In genomic region chr17:28232966-28233870, GRCh38 we compare ENCODE assay signal across 8 cellular contexts.
DNase-seq lines count a peak whose midpoint lies in the region; ATAC-seq and TF ChIP-seq lines count a peak whose summit lies in the region.
"Not testable (repeated sequence)": the region's sequence is repeated elsewhere in the genome, so short reads cannot be mapped to it uniquely, and the experiment has no call there.

No MANE protein-coding gene starts in this region.

- in situ Hi-C loops in transverse colon (cut with MboI; ENCODE audit: low pct_ligation_motif_present in 1 of 4, low pct_unique_long_range_greater_than_20kb in 1 of 4, low sequenced_read_pairs in 3 of 4): loop anchor here in 3 of 4 donors (25.0 kb wide), 2 partner anchors 196 to 446 kb away; partner anchors contain the start of gene NLK (in 1 of the 3)

- H3K4me3 Mint-ChIP-seq in WTC11, neural crest cell: not testable (repeated sequence)

- peak overlapping the region; percentile 20 for H3K27ac ChIP-seq in duodenal mucosa (ENCODE audit: low read depth, low read length)
- not testable (repeated sequence) for H3K27ac ChIP-seq in right atrium auricular region
- peak overlapping the region; percentile 46 to 69 (median 67) for H3K27ac ChIP-seq in transverse colon

- WGBS in transverse colon (ENCODE audit: low coverage in 1 of 2), 2 donors: 41% methylated on average over 21 of the region's 21 CpGs; no CpG with 5 or more reads in 1 of the 2 donors

- intact Hi-C loops in transverse colon (cut with DNase I; ENCODE audit: low total_unique reads): not testable (repeated sequence)

- not testable (repeated sequence) for H3K9me3 ChIP-seq in duodenal mucosa (ENCODE audit: control insufficient read depth in 1 of 2, low read length in 2 of 2); right atrium auricular region; transverse colon

- CTCF ChIA-PET in WTC11 (lab: Charles Lee): interaction anchor here (0.6 to 5.0 kb wide), 14 partner anchors 12 to 339 kb away, joined by 3 to 32 read pairs (median 4); no protein-coding TSS in a partner anchor

- peaks cover 3 to 11% of the 10 kb centered on the region in 2 donors for H3K27me3 ChIP-seq in duodenal mucosa (ENCODE audit: control insufficient read depth in 1 of 2, insufficient read depth in 2 of 2, low read length in 2 of 2)
- H3K27me3 ChIP-seq in right atrium auricular region: peaks cover 0 to 13% of the 10 kb centered on the region in 2 donors
- peaks cover 12% of the 10 kb centered on the region for H3K27me3 ChIP-seq in transverse colon

- H3K9me3 Mint-ChIP-seq in WTC11, neural crest cell: not testable (repeated sequence)

- H3K4me1 Mint-ChIP-seq in WTC11 (peaks cover 58% of the 10 kb centered on the region), neural crest cell (peaks cover 31% of the 10 kb centered on the region)

- not testable (repeated sequence) for H3K36me3 ChIP-seq in duodenal mucosa (ENCODE audit: control insufficient read depth in 1 of 2, insufficient read depth in 2 of 2, low read length in 2 of 2); right atrium auricular region; transverse colon

- peak; percentile 42 for TF ChIP-seq CTCF in HFF-Myc (IDR thresholded peaks at IDR 0.05; ENCODE audit: low read depth, low read length, missing control alignments)
- TF ChIP-seq CTCF in WTC11 (IDR thresholded peaks at IDR 0.05): peak; percentile 42; the same call in 1 of the 2 replicates
- peak; percentile 29 to 59 for TF ChIP-seq CTCF in right atrium auricular region (IDR thresholded peaks at IDR 0.05)
- peak; percentile 66 for TF ChIP-seq CTCF in neural crest cell (conservative IDR thresholded peaks at IDR 0.05)
- peak; percentile 46 to 69 (median 56) for TF ChIP-seq CTCF in transverse colon (IDR thresholded peaks at IDR 0.05)

- not testable (repeated sequence) for TF ChIP-seq POLR2A in transverse colon (IDR thresholded peaks at IDR 0.05)

- H3K4me1 ChIP-seq in duodenal mucosa (ENCODE audit: control insufficient read depth in 1 of 2, insufficient read depth in 2 of 2, low read length in 2 of 2) (peaks cover 0 to 14% of the 10 kb centered on the region in 2 donors), transverse colon (peaks cover 4 to 11% (median 10%) of the 10 kb centered on the region in 4 donors)
- H3K4me1 ChIP-seq in right atrium auricular region: not testable (repeated sequence)

- not testable (repeated sequence) for H3K4me3 ChIP-seq in HFF-Myc (replicated peaks; ENCODE audit: low read depth, low read length); right atrium auricular region
- H3K4me3 ChIP-seq in duodenal mucosa (ENCODE audit: low read depth in 1 of 2, low read length in 2 of 2) (peak overlapping the region in 1 of 2 donors; percentile 17), transverse colon (peak overlapping the region in 3 of 4 donors; percentile 13 to 34 (median 16))

- H3K27ac Mint-ChIP-seq in WTC11: peak overlapping the region; percentile 71
- H3K27ac Mint-ChIP-seq in neural crest cell (ENCODE audit: unreplicated experiment): not testable (repeated sequence)

- not testable (repeated sequence) for ATAC-seq in WTC11

- not testable (repeated sequence) for H3K27me3 Mint-ChIP-seq in WTC11 (ENCODE audit: low read depth)
- peaks cover 22% of the 10 kb centered on the region for H3K27me3 Mint-ChIP-seq in neural crest cell (ENCODE audit: low read depth)

- H3K9ac ChIP-seq in duodenal mucosa (ENCODE audit: low read depth in 1 of 2, low read length in 2 of 2): not testable (repeated sequence)

- H3K36me3 Mint-ChIP-seq in WTC11; neural crest cell (ENCODE audit: low read depth): not testable (repeated sequence)

- not testable (repeated sequence) for TF ChIP-seq EP300 in transverse colon (IDR thresholded peaks at IDR 0.05; ENCODE audit: low read depth)

- POLR2A ChIA-PET in WTC11 (lab: Charles Lee): not testable (repeated sequence)

- DNase-seq in DMS 273 (lab: John Stamatoyannopoulos, UW; ENCODE audit: unreplicated experiment) (peak; percentile 35), NCI-H446 treated with DMSO at 0.1 percent for 48 hours (lab: John Stamatoyannopoulos, UW) (peak; percentile 1)
- DNase-seq in HFF-Myc (ENCODE audit: extremely low read depth, low read depth); WTC11 (ENCODE audit: low spot score); right atrium auricular region (ENCODE audit: low spot score); neural crest cell (ENCODE audit: low read depth, low spot score); transverse colon: not testable (repeated sequence)
